ENCODE assay signal across 1 cellular context in genomic region chr4:176782191-176782590, GRCh38.
TF ChIP-seq lines count a peak whose summit lies in the region.

No MANE protein-coding gene starts in this region.

TF ChIP-seq in SK-N-SH, 30 proteins besides CTCF, POLR2A, EP300 and RAD21 (continued from another document):
- TF ChIP-seq REST (IDR thresholded peaks at IDR 0.05; ENCODE audit: low read depth, low read length) (no peak), NFIC (IDR thresholded peaks at IDR 0.05; ENCODE audit: borderline replicate concordance) (no peak), EZH2phosphoT487 (IDR thresholded peaks at IDR 0.05; ENCODE audit: borderline replicate concordance, low read depth) (no peak), CHD2 (IDR thresholded peaks at IDR 0.05; ENCODE audit: low read length, partially characterized antibody) (no peak), GABPA (IDR thresholded peaks at IDR 0.05; ENCODE audit: low read depth) (no peak), TCF12 (IDR thresholded peaks at IDR 0.05) (no peak), MAX (IDR thresholded peaks at IDR 0.05; ENCODE audit: low read depth) (no peak), MEF2A (IDR thresholded peaks at IDR 0.05; ENCODE audit: borderline replicate concordance, low read depth) (no peak), USF2 (IDR thresholded peaks at IDR 0.05; ENCODE audit: borderline replicate concordance, low read depth, low read length) (no peak), ZBTB33 (IDR thresholded peaks at IDR 0.05; ENCODE audit: borderline replicate concordance, low read depth) (no peak), SMC3 (IDR thresholded peaks at IDR 0.05; ENCODE audit: low read depth, low read length) (no peak), USF1 (IDR thresholded peaks at IDR 0.05; ENCODE audit: borderline replicate concordance, low read depth) (no peak)
